Comparison of ENCODE assay signal across 1 cellular context in genomic region chr16:30065943-30066881, GRCh38.
A peak's percentile ranks its signal among the peaks of the same experiment; 100 is the strongest.
TF ChIP-seq lines count a peak whose summit lies in the region.

No MANE protein-coding gene starts in this region.

TF ChIP-seq in endothelial cell of umbilical vein, 7 proteins besides CTCF, POLR2A, EP300 and RAD21:
- TF ChIP-seq, protein P1, sequence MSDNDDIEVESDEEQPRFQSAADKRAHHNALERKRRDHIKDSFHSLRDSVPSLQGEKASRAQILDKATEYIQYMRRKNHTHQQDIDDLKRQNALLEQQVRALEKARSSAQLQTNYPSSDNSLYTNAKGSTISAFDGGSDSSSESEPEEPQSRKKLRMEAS (IDR thresholded peaks at IDR 0.05; ENCODE audit: insufficient read depth, insufficient read length) = no peak
- peak; percentile 35 for TF ChIP-seq FOS (IDR thresholded peaks at IDR 0.05; ENCODE audit: borderline replicate concordance, insufficient read depth, low read length)
